1 cellular context compared by ENCODE assay signal in the genomic region with DNA sequence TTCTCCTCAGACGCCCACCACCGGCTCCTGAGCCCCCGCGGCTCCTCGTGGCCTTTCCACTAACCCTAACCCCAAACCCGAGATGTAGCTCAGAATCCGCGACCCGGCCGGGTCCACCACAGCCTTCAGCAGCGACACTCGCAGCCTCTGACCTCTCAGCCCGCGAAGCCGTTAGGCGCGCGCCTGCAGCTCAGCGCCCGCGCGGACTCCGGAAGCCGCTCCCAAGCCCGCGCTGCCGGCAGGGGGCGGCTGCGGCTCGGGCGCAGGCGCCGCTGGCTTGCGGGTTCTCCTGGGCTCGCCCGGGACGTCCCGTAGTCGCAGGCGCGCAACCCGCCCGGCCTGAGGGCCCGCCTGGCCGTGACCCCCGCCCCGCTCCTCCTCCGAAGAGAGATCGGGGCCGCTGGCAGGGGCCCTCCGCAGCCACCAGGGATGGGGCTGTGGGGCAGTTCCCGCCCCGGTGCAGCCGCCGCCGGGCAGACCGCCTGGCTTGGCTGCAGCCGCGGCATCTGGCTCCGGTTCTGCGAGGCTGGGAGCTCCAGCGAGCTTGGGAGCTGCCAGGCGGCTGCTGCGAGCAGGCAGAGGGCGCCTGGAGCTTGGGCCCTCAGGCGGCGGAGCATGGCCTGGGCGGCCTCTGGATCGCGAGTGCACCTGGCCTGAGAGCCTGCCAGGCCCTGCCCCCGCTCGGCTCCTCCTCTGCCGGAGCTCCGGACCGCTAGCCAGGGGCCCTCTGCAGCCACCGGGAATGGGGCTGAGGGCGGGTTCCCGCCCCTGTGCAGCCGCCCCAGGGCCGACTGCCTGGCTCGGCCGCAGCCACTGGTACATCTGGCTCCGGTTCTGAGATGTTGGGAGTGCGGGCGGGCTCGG.
A peak's percentile ranks its signal among the peaks of the same experiment; 100 is the strongest.
TF ChIP-seq lines count a peak whose summit lies in the region.

No MANE protein-coding gene starts in this region.

TF ChIP-seq in H1, 55 proteins besides CTCF, POLR2A, EP300 and RAD21 (continued from another document):
- TF ChIP-seq SIX5 (IDR thresholded peaks at IDR 0.05; ENCODE audit: low read depth, low read length), result no peak
- no peak; the same call in 1 of the 2 replicates for TF ChIP-seq KDM1A (IDR thresholded peaks at IDR 0.05; ENCODE audit: borderline replicate concordance, low read length)
- no peak for TF ChIP-seq CBX5 (IDR thresholded peaks at IDR 0.05; ENCODE audit: low read depth, low read length)
- peak; percentile 17 for TF ChIP-seq ASH2L (IDR thresholded peaks at IDR 0.05; ENCODE audit: low read length)
- TF ChIP-seq JUN (IDR thresholded peaks at IDR 0.05; ENCODE audit: low read depth, low read length), result no peak
- TF ChIP-seq EGR1 (IDR thresholded peaks at IDR 0.05; ENCODE audit: borderline replicate concordance, low read depth, low read length), result 0 out of 2 replicates have a peak, but pooled peaks have one; percentile 23
- no peak for TF ChIP-seq POLR2AphosphoS5 (IDR thresholded peaks at IDR 0.05; ENCODE audit: low read depth, low read length)
- no peak for TF ChIP-seq USF2 (IDR thresholded peaks at IDR 0.05; ENCODE audit: low read length)
- TF ChIP-seq TCF12 (IDR thresholded peaks at IDR 0.05; ENCODE audit: low read depth, low read length), result 0 out of 2 replicates have a peak, but pooled peaks have one; percentile 53
- peak; percentile 53 for TF ChIP-seq CTBP2 (IDR thresholded peaks at IDR 0.05; ENCODE audit: borderline replicate concordance, insufficient read depth, insufficient read length, low read length)
- TF ChIP-seq GABPA (IDR thresholded peaks at IDR 0.05; ENCODE audit: borderline replicate concordance, insufficient read depth, low read length), result peak; percentile 69; the same call in 1 of the 2 replicates
- peak; percentile 36; the same call in 1 of the 2 replicates for TF ChIP-seq YY1 (IDR thresholded peaks at IDR 0.05; ENCODE audit: low read depth, low read length)
- TF ChIP-seq, protein P1, sequence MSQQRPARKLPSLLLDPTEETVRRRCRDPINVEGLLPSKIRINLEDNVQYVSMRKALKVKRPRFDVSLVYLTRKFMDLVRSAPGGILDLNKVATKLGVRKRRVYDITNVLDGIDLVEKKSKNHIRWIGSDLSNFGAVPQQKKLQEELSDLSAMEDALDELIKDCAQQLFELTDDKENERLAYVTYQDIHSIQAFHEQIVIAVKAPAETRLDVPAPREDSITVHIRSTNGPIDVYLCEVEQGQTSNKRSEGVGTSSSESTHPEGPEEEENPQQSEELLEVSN (IDR thresholded peaks at IDR 0.05), result peak; percentile 38; the same call in 1 of the 2 replicates
- TF ChIP-seq EZH2 (IDR thresholded peaks at IDR 0.05; ENCODE audit: low read depth, low read length, severe bottlenecking), result no peak
- no peak for TF ChIP-seq CHD1 (IDR thresholded peaks at IDR 0.05; ENCODE audit: low read depth, low read length)
- no peak for TF ChIP-seq SUZ12 (IDR thresholded peaks at IDR 0.05; ENCODE audit: low read length)
- TF ChIP-seq CEBPB (IDR thresholded peaks at IDR 0.05; ENCODE audit: low read depth, low read length), result no peak
- no peak for TF ChIP-seq CBX8 (IDR thresholded peaks at IDR 0.05; ENCODE audit: borderline replicate concordance, low read depth, low read length)
